Comparison of ENCODE assay signal across 1 cellular context in the genomic region with DNA sequence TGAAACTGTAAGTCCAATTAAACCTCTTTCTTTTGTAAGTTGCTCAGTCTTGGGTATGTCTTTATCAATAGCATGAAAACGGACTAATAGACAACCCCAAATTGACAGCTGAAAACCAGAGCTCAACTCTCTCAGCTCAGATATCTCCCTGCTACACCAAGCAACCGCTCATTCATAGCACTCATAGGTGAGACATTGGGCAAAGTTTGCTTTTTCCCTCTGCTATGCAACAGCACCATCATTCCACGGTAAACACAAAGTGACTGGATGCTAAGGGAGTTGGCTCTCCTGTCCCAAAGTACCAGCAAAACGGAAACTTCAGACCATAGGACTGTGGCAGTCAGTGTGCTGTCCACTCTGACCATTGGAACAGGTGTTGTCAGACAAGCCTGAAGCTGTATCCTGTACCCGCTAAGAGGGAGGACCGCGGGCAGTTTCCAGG.
TF ChIP-seq lines count a peak whose summit lies in the region.

No MANE protein-coding gene starts in this region.

TF ChIP-seq in HepG2, 621 proteins besides CTCF, POLR2A, EP300 and RAD21 (continued from another document):
- TF ChIP-seq FOXO1 (CRISPR knock-in tag; IDR thresholded peaks at IDR 0.05), result peak; percentile 66
- TF ChIP-seq SOX5 (CRISPR knock-in tag; IDR thresholded peaks at IDR 0.05; ENCODE audit: borderline replicate concordance), result peak; percentile 41; the same call in 1 of the 2 replicates
- TF ChIP-seq, protein P1, sequence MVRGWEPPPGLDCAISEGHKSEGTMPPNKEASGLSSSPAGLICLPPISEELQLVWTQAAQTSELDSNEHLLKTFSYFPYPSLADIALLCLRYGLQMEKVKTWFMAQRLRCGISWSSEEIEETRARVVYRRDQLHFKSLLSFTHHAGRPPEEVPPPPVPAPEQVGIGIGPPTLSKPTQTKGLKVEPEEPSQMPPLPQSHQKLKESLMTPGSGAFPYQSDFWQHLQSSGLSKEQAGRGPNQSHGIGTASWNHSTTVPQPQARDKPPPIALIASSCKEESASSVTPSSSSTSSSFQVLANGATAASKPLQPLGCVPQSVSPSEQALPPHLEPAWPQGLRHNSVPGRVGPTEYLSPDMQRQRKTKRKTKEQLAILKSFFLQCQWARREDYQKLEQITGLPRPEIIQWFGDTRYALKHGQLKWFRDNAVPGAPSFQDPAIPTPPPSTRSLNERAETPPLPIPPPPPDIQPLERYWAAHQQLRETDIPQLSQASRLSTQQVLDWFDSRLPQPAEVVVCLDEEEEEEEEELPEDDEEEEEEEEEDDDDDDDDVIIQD (CRISPR knock-in tag; IDR thresholded peaks at IDR 0.05; ENCODE audit: low read depth), result peak; percentile 59; the same call in 1 of the 2 replicates
- TF ChIP-seq ZNF292 (CRISPR knock-in tag; IDR thresholded peaks at IDR 0.05; ENCODE audit: borderline replicate concordance, low read depth), result 0 out of 2 replicates have a peak, but pooled peaks have one; percentile 64
- TF ChIP-seq RCOR2 (CRISPR knock-in tag; IDR thresholded peaks at IDR 0.05), result peak; percentile 47; the same call in 1 of the 2 replicates
- TF ChIP-seq NCOA2 (CRISPR knock-in tag; IDR thresholded peaks at IDR 0.05), result no peak
- no peak for TF ChIP-seq ZNF513 (CRISPR knock-in tag; conservative IDR thresholded peaks at IDR 0.05)
- peak; percentile 66; the same call in 1 of the 2 replicates for TF ChIP-seq TBX2 (CRISPR knock-in tag; IDR thresholded peaks at IDR 0.05; ENCODE audit: borderline replicate concordance)
- TF ChIP-seq ELF1 (CRISPR knock-in tag; IDR thresholded peaks at IDR 0.05), result 0 out of 2 replicates have a peak, but pooled peaks have one; percentile 46
- peak; percentile 76; the same call in 1 of the 2 replicates for TF ChIP-seq ZNF572 (CRISPR knock-in tag; IDR thresholded peaks at IDR 0.05)
- peak; percentile 53; the same call in 1 of the 2 replicates for TF ChIP-seq HNF4A (CRISPR knock-in tag; IDR thresholded peaks at IDR 0.05)
- TF ChIP-seq ZBED4 (CRISPR knock-in tag; IDR thresholded peaks at IDR 0.05; ENCODE audit: borderline replicate concordance), result 0 out of 2 replicates have a peak, but pooled peaks have one; percentile 50
- TF ChIP-seq FOXK2 (IDR thresholded peaks at IDR 0.05), result no peak
- no peak for TF ChIP-seq TP53 (CRISPR knock-in tag; conservative IDR thresholded peaks at IDR 0.05)
- TF ChIP-seq PHF5A (CRISPR knock-in tag; IDR thresholded peaks at IDR 0.05; ENCODE audit: low read depth, unreplicated experiment), result no peak
- 0 out of 2 replicates have a peak, but pooled peaks have one; percentile 62 for TF ChIP-seq ZMYM3 (CRISPR knock-in tag; IDR thresholded peaks at IDR 0.05)
- no peak for TF ChIP-seq GLI4 (CRISPR knock-in tag; IDR thresholded peaks at IDR 0.05; ENCODE audit: borderline replicate concordance)
- TF ChIP-seq HDAC2 (CRISPR knock-in tag; IDR thresholded peaks at IDR 0.05), result peak; percentile 63; the same call in 1 of the 2 replicates
- peak; percentile 34; the same call in 1 of the 2 replicates for TF ChIP-seq THAP11 (CRISPR knock-in tag; IDR thresholded peaks at IDR 0.05)
- TF ChIP-seq CEBPG (CRISPR knock-in tag; IDR thresholded peaks at IDR 0.05), result peak; percentile 64
- no peak for TF ChIP-seq ADNP (CRISPR knock-in tag; IDR thresholded peaks at IDR 0.05)
- no peak for TF ChIP-seq CREM (IDR thresholded peaks at IDR 0.05)
- no peak for TF ChIP-seq CREM (CRISPR knock-in tag; IDR thresholded peaks at IDR 0.05)
- TF ChIP-seq TIGD3 (CRISPR knock-in tag; IDR thresholded peaks at IDR 0.05; ENCODE audit: borderline replicate concordance), result no peak
- peak; percentile 59; the same call in 1 of the 2 replicates for TF ChIP-seq ZBTB38 (CRISPR knock-in tag; IDR thresholded peaks at IDR 0.05)
- 0 out of 2 replicates have a peak, but pooled peaks have one; percentile 57 for TF ChIP-seq ZNF205 (CRISPR knock-in tag; IDR thresholded peaks at IDR 0.05)
- TF ChIP-seq ZNF772 (CRISPR knock-in tag; IDR thresholded peaks at IDR 0.05), result peak; percentile 70; the same call in 1 of the 2 replicates
- peak; percentile 62 for TF ChIP-seq SAP130 (CRISPR knock-in tag; IDR thresholded peaks at IDR 0.05; ENCODE audit: low read depth)
- peak; percentile 61; the same call in 1 of the 2 replicates for TF ChIP-seq ZNF788 (CRISPR knock-in tag; IDR thresholded peaks at IDR 0.05; ENCODE audit: borderline replicate concordance)
- TF ChIP-seq, protein P2, sequence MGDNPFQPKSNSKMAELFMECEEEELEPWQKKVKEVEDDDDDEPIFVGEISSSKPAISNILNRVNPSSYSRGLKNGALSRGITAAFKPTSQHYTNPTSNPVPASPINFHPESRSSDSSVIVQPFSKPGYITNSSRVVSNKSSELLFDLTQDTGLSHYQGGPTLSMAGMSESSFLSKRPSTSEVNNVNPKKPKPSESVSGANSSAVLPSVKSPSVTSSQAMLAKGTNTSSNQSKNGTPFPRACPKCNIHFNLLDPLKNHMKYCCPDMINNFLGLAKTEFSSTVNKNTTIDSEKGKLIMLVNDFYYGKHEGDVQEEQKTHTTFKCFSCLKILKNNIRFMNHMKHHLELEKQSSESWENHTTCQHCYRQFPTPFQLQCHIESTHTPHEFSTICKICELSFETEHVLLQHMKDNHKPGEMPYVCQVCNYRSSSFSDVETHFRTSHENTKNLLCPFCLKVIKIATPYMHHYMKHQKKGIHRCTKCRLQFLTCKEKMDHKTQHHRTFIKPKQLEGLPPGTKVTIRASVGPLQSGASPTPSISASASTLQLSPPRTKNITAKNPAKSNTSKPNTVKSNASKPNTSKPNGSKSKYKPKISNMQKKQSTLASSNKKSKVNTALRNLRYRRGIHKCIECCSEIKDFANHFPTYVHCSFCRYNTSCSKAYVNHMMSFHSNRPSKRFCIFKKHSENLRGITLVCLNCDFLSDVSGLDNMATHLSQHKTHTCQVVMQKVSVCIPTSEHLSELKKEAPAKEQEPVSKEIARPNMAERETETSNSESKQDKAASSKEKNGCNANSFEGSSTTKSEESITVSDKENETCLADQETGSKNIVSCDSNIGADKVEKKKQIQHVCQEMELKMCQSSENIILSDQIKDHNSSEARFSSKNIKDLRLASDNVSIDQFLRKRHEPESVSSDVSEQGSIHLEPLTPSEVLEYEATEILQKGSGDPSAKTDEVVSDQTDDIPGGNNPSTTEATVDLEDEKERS (CRISPR knock-in tag; IDR thresholded peaks at IDR 0.05), result peak; percentile 48; the same call in 1 of the 2 replicates
- TF ChIP-seq ZNF331 (CRISPR knock-in tag; IDR thresholded peaks at IDR 0.05), result peak; percentile 54; the same call in 1 of the 2 replicates
- TF ChIP-seq, protein P3, sequence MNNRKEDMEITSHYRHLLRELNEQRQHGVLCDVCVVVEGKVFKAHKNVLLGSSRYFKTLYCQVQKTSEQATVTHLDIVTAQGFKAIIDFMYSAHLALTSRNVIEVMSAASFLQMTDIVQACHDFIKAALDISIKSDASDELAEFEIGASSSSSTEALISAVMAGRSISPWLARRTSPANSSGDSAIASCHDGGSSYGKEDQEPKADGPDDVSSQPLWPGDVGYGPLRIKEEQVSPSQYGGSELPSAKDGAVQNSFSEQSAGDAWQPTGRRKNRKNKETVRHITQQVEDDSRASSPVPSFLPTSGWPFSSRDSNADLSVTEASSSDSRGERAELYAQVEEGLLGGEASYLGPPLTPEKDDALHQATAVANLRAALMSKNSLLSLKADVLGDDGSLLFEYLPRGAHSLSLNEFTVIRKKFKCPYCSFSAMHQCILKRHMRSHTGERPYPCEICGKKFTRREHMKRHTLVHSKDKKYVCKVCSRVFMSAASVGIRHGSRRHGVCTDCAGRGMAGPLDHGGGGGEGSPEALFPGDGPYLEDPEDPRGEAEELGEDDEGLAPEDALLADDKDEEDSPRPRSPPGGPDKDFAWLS (CRISPR knock-in tag; IDR thresholded peaks at IDR 0.05; ENCODE audit: borderline replicate concordance), result no peak
- TF ChIP-seq ZNF207 (IDR thresholded peaks at IDR 0.05; ENCODE audit: borderline replicate concordance), result no peak
- TF ChIP-seq, protein P4, sequence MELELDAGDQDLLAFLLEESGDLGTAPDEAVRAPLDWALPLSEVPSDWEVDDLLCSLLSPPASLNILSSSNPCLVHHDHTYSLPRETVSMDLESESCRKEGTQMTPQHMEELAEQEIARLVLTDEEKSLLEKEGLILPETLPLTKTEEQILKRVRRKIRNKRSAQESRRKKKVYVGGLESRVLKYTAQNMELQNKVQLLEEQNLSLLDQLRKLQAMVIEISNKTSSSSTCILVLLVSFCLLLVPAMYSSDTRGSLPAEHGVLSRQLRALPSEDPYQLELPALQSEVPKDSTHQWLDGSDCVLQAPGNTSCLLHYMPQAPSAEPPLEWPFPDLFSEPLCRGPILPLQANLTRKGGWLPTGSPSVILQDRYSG (CRISPR knock-in tag; IDR thresholded peaks at IDR 0.05), result no peak
- no peak for TF ChIP-seq KLF9 (CRISPR knock-in tag; IDR thresholded peaks at IDR 0.05; ENCODE audit: low read depth)
- peak; percentile 89 for TF ChIP-seq ZNF317 (CRISPR knock-in tag; IDR thresholded peaks at IDR 0.05)
